Comparison of ENCODE assay signal across 14 cellular contexts in genomic region chr17:38326996-38327792, GRCh38. TPM values are rescaled to one million over a fixed set of nuclear protein-coding genes. Genes with fewer than 3 reads are reported as not detected.
DNase-seq lines count a peak whose midpoint lies in the region; ATAC-seq lines count a peak whose summit lies in the region.
"Had no signal": no experiment of that assay in that cellular context is flagged by ENCODE, and none has a peak within 500 bp of the region (broad histone marks: within the 10 kb centered on the region; RNA-seq: fewer than 3 reads in every experiment).

No MANE protein-coding gene starts in this region.

- H3K27me3 Mint-ChIP-seq in activated T-helper 17 cell treated with anti-CD3 and anti-CD28 coated beads, Interleukin-2, amount 50 U/mL, for 72 hours: peaks cover 10% of the 10 kb centered on the region

- H3K36me3 Mint-ChIP-seq in activated T-helper 17 cell treated with anti-CD3 and anti-CD28 coated beads, Interleukin-2, amount 50 U/mL, for 72 hours (ENCODE audit: low read depth): peaks cover 18% of the 10 kb centered on the region

- no peaks in the 10 kb centered on the region for H3K4me1 Mint-ChIP-seq in activated T-helper 17 cell treated with anti-CD3 and anti-CD28 coated beads, Interleukin-2, amount 50 U/mL, for 72 hours

- ATAC-seq in activated T-helper 17 cell treated with anti-CD3 and anti-CD28 coated beads, Interleukin-2, amount 50 U/mL, for 72 hours (replicated peaks): no peak
- no peak for ATAC-seq in HG02642 (IDR thresholded peaks at IDR 0.05; ENCODE audit: poor library complexity, unreplicated experiment)

- DNase-seq in AML-193 (lab: John Stamatoyannopoulos, UW): peak; percentile 69 to 73
- DNase-seq in GF-D8 (lab: John Stamatoyannopoulos, UW): peak; percentile 61
- peak; percentile 52 for DNase-seq in islet precursor cell
- no peak for DNase-seq in retina
- no peak for DNase-seq in stimulated activated CD4-positive, alpha-beta T cell treated with anti-CD3 and anti-CD28 coated beads, Interleukin-4, amount 100 ng/mL, for 24 hours
- DNase-seq in NCI-H345 treated with DMSO at 0.1 percent for 48 hours (lab: John Stamatoyannopoulos, UW; ENCODE audit: unreplicated experiment): no peak
- DNase-seq: activated CD4-positive, alpha-beta T cell treated with anti-CD3 and anti-CD28 coated beads for 1 hour; activated naive CD4-positive, alpha-beta T cell treated with anti-CD3 and anti-CD28 coated beads, Interleukin-2, amount 50 U/mL, for 16 hours; foreskin fibroblast; left cardiac atrium; NCI-H1092; NCI-H510A had no signal

- peak overlapping the region; percentile 82 for H3K27ac Mint-ChIP-seq in activated T-helper 17 cell treated with anti-CD3 and anti-CD28 coated beads, Interleukin-2, amount 50 U/mL, for 72 hours

- H3K9me3 Mint-ChIP-seq in activated T-helper 17 cell treated with anti-CD3 and anti-CD28 coated beads, Interleukin-2, amount 50 U/mL, for 72 hours: no peaks in the 10 kb centered on the region

- H3K4me3 Mint-ChIP-seq in activated T-helper 17 cell treated with anti-CD3 and anti-CD28 coated beads, Interleukin-2, amount 50 U/mL, for 72 hours: no peak overlapping the region

RNA-seq across cellular contexts. Expression of gene GPR179, which starts 16.6 kb away (rescaled TPM):
- total RNA-seq in activated T-helper 17 cell treated with anti-CD3 and anti-CD28 coated beads, Interleukin-2, amount 50 U/mL, for 72 hours: under 1 TPM in 1 of 2 donors, not detected in 1; 0.26 TPM

RNA-seq across cellular contexts. Expression of gene SOCS7, which starts 24.4 kb away (rescaled TPM):
- total RNA-seq in activated T-helper 17 cell treated with anti-CD3 and anti-CD28 coated beads, Interleukin-2, amount 50 U/mL, for 72 hours: 10 to 100 TPM; 20.8 to 24.4 TPM

RNA-seq across cellular contexts. Expression of gene MRPL45, which starts 30.2 kb away (rescaled TPM):
- 10 to 100 TPM; 52.4 to 66.0 TPM for total RNA-seq in activated T-helper 17 cell treated with anti-CD3 and anti-CD28 coated beads, Interleukin-2, amount 50 U/mL, for 72 hours

Comparison
In these comparisons a context has a peak if more than half of its experiments do, and no peak if none do; other contexts are left out.
1. DNase-seq: peak in AML-193 (2 of 2), GF-D8 (single experiment) and islet precursor cell (single experiment); none in retina (single experiment), stimulated activated CD4-positive, alpha-beta T cell treated with anti-CD3 and anti-CD28 coated beads, Interleukin-4, amount 100 ng/mL, for 24 hours (single experiment) and NCI-H345 treated with DMSO at 0.1 percent for 48 hours (single experiment).